ENCODE assay signal across 1 cellular context in genomic region chr7:140082770-140083169, GRCh38.
A peak's percentile ranks its signal among the peaks of the same experiment; 100 is the strongest.
TF ChIP-seq lines count a peak whose summit lies in the region.

No MANE protein-coding gene starts in this region.

TF ChIP-seq in K562, 482 proteins besides CTCF, POLR2A, EP300 and RAD21 (continued from another document):
- TF ChIP-seq, protein P1, sequence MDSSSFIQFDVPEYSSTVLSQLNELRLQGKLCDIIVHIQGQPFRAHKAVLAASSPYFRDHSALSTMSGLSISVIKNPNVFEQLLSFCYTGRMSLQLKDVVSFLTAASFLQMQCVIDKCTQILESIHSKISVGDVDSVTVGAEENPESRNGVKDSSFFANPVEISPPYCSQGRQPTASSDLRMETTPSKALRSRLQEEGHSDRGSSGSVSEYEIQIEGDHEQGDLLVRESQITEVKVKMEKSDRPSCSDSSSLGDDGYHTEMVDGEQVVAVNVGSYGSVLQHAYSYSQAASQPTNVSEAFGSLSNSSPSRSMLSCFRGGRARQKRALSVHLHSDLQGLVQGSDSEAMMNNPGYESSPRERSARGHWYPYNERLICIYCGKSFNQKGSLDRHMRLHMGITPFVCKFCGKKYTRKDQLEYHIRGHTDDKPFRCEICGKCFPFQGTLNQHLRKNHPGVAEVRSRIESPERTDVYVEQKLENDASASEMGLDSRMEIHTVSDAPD (CRISPR knock-in tag; IDR thresholded peaks at IDR 0.05) = no peak
- TF ChIP-seq TRIM28 (IDR thresholded peaks at IDR 0.05) = no peak
- no peak for TF ChIP-seq CXXC5 (CRISPR knock-in tag; IDR thresholded peaks at IDR 0.05)
- no peak for TF ChIP-seq ESRRB (CRISPR knock-in tag; IDR thresholded peaks at IDR 0.05; ENCODE audit: borderline replicate concordance)
- TF ChIP-seq BRCA1 (IDR thresholded peaks at IDR 0.05) = no peak
- no peak for TF ChIP-seq BRCA1 (CRISPR knock-in tag; IDR thresholded peaks at IDR 0.05)
- no peak for TF ChIP-seq ZNF282 (CRISPR knock-in tag; IDR thresholded peaks at IDR 0.05)
- TF ChIP-seq HSF4 (CRISPR knock-in tag; IDR thresholded peaks at IDR 0.05; ENCODE audit: borderline replicate concordance) = no peak
- 0 out of 2 replicates have a peak, but pooled peaks have one; percentile 19 for TF ChIP-seq TAL1 (IDR thresholded peaks at IDR 0.05)
- TF ChIP-seq MYNN (IDR thresholded peaks at IDR 0.05) = peak; percentile 16; the same call in 1 of the 2 replicates
- no peak for TF ChIP-seq MYNN (CRISPR knock-in tag; IDR thresholded peaks at IDR 0.05)
- TF ChIP-seq MCM2 (IDR thresholded peaks at IDR 0.05; ENCODE audit: low read depth) = no peak
- no peak for TF ChIP-seq HINFP (tag; conservative IDR thresholded peaks at IDR 0.05; ENCODE audit: low read depth)
- no peak for TF ChIP-seq ARNT (IDR thresholded peaks at IDR 0.05)
- TF ChIP-seq PCBP1 (IDR thresholded peaks at IDR 0.05; ENCODE audit: low read depth, low read length, poor library complexity, severe bottlenecking) = no peak
- no peak for TF ChIP-seq SAP30 (IDR thresholded peaks at IDR 0.05; ENCODE audit: borderline replicate concordance, insufficient read depth, low read depth, low read length, poor library complexity, severe bottlenecking)
- TF ChIP-seq NONO (IDR thresholded peaks at IDR 0.05; ENCODE audit: low read depth in 2 of 2, low read length in 1 of 2) = no peak
- TF ChIP-seq GATA2 (CRISPR knock-in tag; IDR thresholded peaks at IDR 0.05) = no peak
- TF ChIP-seq TCF15 (CRISPR knock-in tag; IDR thresholded peaks at IDR 0.05) = no peak
- TF ChIP-seq SETDB1 (IDR thresholded peaks at IDR 0.05; ENCODE audit: low read length) = peak; percentile 73
- TF ChIP-seq RAD51 (IDR thresholded peaks at IDR 0.05; ENCODE audit: borderline replicate concordance, low read depth) = no peak
- no peak for TF ChIP-seq ZNF239 (CRISPR knock-in tag; IDR thresholded peaks at IDR 0.05)
- TF ChIP-seq, protein P2, sequence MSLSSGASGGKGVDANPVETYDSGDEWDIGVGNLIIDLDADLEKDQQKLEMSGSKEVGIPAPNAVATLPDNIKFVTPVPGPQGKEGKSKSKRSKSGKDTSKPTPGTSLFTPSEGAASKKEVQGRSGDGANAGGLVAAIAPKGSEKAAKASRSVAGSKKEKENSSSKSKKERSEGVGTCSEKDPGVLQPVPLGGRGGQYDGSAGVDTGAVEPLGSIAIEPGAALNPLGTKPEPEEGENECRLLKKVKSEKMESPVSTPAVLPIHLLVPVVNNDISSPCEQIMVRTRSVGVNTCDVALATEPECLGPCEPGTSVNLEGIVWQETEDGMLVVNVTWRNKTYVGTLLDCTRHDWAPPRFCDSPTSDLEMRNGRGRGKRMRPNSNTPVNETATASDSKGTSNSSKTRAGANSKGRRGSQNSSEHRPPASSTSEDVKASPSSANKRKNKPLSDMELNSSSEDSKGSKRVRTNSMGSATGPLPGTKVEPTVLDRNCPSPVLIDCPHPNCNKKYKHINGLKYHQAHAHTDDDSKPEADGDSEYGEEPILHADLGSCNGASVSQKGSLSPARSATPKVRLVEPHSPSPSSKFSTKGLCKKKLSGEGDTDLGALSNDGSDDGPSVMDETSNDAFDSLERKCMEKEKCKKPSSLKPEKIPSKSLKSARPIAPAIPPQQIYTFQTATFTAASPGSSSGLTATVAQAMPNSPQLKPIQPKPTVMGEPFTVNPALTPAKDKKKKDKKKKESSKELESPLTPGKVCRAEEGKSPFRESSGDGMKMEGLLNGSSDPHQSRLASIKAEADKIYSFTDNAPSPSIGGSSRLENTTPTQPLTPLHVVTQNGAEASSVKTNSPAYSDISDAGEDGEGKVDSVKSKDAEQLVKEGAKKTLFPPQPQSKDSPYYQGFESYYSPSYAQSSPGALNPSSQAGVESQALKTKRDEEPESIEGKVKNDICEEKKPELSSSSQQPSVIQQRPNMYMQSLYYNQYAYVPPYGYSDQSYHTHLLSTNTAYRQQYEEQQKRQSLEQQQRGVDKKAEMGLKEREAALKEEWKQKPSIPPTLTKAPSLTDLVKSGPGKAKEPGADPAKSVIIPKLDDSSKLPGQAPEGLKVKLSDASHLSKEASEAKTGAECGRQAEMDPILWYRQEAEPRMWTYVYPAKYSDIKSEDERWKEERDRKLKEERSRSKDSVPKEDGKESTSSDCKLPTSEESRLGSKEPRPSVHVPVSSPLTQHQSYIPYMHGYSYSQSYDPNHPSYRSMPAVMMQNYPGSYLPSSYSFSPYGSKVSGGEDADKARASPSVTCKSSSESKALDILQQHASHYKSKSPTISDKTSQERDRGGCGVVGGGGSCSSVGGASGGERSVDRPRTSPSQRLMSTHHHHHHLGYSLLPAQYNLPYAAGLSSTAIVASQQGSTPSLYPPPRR (CRISPR knock-in tag; IDR thresholded peaks at IDR 0.05; ENCODE audit: borderline replicate concordance) = no peak
- TF ChIP-seq ZNF324 (CRISPR knock-in tag; IDR thresholded peaks at IDR 0.05) = no peak
- TF ChIP-seq NCOR1 (IDR thresholded peaks at IDR 0.05) = peak; percentile 15; the same call in 1 of the 2 replicates
- no peak for TF ChIP-seq E4F1 (CRISPR knock-in tag; IDR thresholded peaks at IDR 0.05; ENCODE audit: borderline replicate concordance)
- peak; percentile 56 for TF ChIP-seq CBFA2T3 (IDR thresholded peaks at IDR 0.05)
- TF ChIP-seq HDGF (IDR thresholded peaks at IDR 0.05) = no peak
- peak; percentile 69 for TF ChIP-seq TCF3 (CRISPR knock-in tag; IDR thresholded peaks at IDR 0.05)
- no peak for TF ChIP-seq DMBX1 (CRISPR knock-in tag; IDR thresholded peaks at IDR 0.05; ENCODE audit: borderline replicate concordance)
- TF ChIP-seq EWSR1 (IDR thresholded peaks at IDR 0.05; ENCODE audit: borderline replicate concordance, low read depth, partially characterized antibody) = no peak
- TF ChIP-seq ZFX (CRISPR knock-in tag; IDR thresholded peaks at IDR 0.05) = no peak
- TF ChIP-seq, protein P3, sequence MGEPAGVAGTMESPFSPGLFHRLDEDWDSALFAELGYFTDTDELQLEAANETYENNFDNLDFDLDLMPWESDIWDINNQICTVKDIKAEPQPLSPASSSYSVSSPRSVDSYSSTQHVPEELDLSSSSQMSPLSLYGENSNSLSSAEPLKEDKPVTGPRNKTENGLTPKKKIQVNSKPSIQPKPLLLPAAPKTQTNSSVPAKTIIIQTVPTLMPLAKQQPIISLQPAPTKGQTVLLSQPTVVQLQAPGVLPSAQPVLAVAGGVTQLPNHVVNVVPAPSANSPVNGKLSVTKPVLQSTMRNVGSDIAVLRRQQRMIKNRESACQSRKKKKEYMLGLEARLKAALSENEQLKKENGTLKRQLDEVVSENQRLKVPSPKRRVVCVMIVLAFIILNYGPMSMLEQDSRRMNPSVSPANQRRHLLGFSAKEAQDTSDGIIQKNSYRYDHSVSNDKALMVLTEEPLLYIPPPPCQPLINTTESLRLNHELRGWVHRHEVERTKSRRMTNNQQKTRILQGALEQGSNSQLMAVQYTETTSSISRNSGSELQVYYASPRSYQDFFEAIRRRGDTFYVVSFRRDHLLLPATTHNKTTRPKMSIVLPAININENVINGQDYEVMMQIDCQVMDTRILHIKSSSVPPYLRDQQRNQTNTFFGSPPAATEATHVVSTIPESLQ (CRISPR knock-in tag; IDR thresholded peaks at IDR 0.05) = no peak
- TF ChIP-seq XRCC3 (IDR thresholded peaks at IDR 0.05) = no peak
- TF ChIP-seq NCOA1 (IDR thresholded peaks at IDR 0.05; ENCODE audit: low read depth) = no peak
- no peak for TF ChIP-seq E2F3 (CRISPR knock-in tag; IDR thresholded peaks at IDR 0.05)
- no peak for TF ChIP-seq CAMTA2 (CRISPR knock-in tag; conservative IDR thresholded peaks at IDR 0.05)
- TF ChIP-seq SAFB (IDR thresholded peaks at IDR 0.05; ENCODE audit: borderline replicate concordance, low read depth, low read length) = no peak
- no peak for TF ChIP-seq ZNF507 (tag; conservative IDR thresholded peaks at IDR 0.05)
- no peak for TF ChIP-seq GTF2F1 (IDR thresholded peaks at IDR 0.05; ENCODE audit: low read depth, low read length)
- no peak for TF ChIP-seq POLR3A (IDR thresholded peaks at IDR 0.05; ENCODE audit: borderline replicate concordance, extremely low read depth, insufficient read depth, insufficient read length)
- no peak for TF ChIP-seq CHCHD3 (CRISPR knock-in tag; IDR thresholded peaks at IDR 0.05)
- no peak for TF ChIP-seq MCM3 (IDR thresholded peaks at IDR 0.05)
- no peak for TF ChIP-seq MAZ (CRISPR knock-in tag; conservative IDR thresholded peaks at IDR 0.05 in 1 of 2, IDR thresholded peaks at IDR 0.05 in 1 of 2)
- TF ChIP-seq NFRKB (IDR thresholded peaks at IDR 0.05; ENCODE audit: low read depth) = no peak
- TF ChIP-seq ZNF232 (CRISPR knock-in tag; IDR thresholded peaks at IDR 0.05) = no peak
- TF ChIP-seq ZNF75A (CRISPR knock-in tag; IDR thresholded peaks at IDR 0.05) = no peak
- TF ChIP-seq, protein P4, sequence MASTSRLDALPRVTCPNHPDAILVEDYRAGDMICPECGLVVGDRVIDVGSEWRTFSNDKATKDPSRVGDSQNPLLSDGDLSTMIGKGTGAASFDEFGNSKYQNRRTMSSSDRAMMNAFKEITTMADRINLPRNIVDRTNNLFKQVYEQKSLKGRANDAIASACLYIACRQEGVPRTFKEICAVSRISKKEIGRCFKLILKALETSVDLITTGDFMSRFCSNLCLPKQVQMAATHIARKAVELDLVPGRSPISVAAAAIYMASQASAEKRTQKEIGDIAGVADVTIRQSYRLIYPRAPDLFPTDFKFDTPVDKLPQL (IDR thresholded peaks at IDR 0.05; ENCODE audit: extremely low read depth, insufficient read length) = no peak
- no peak for TF ChIP-seq ETS2 (tag; IDR thresholded peaks at IDR 0.05; ENCODE audit: borderline replicate concordance, poor library complexity, severe bottlenecking)
- no peak for TF ChIP-seq KDM4B (IDR thresholded peaks at IDR 0.05; ENCODE audit: borderline replicate concordance in 2 of 2, low read depth in 1 of 2)
